ENCODE assay signal across 7 cellular contexts in the genomic region with DNA sequence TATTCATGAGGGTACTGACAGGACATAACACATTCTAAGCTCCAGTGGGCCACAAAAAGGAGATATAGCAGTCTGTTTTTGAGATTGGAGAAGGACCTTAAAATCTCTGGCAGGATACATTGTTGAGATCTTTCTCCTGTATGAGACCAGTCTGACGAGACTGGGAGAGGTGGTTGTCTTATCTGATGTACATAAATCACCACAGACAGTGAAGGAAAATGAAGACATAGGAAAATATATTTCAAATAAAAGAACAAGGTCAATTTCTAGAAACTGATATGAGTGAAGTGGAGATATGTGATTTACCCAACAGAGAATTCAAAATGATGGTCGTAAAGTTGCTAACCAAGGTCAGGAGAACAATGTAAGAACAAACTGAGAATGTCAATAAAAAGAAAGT.
"Had no signal": no experiment of that assay in that cellular context is flagged by ENCODE, and none has a peak within 500 bp of the region (broad histone marks: within the 10 kb centered on the region; RNA-seq: fewer than 3 reads in every experiment).

No MANE protein-coding gene starts in this region.

- FAIRE-seq: G401.6, GM12878, GM12891, GM12892, GM18507, GM19239 had no signal

- ATAC-seq: GM12878 had no signal

- H3K4me3 ChIP-seq: GM12878 had no signal

- DNase-seq: GDM1 had no signal
